ENCODE assay signal across 22 cellular contexts in the genomic region with DNA sequence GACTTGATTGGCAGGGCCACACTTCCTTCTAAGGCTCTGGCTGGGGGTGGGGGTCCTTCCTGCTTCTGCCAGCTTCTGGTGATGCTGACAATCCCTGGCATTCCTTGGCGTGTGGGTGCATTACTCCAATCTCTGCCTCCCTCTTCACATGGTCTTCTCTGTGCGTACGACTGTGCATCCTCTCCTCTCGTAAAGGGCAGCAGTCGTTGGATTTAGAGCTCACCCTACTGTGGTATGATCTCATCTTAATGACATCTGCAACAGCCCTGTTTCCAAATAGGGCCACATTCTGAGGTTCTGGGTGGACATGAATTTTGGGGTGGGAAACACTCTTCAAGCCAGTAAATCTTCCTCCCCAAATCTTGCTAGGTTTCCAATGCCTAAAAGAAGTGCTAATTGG. TPM values are rescaled to one million over a fixed set of nuclear protein-coding genes. Genes with fewer than 3 reads are reported as not detected.
DNase-seq lines count a peak whose midpoint lies in the region; ATAC-seq, FAIRE-seq and TF ChIP-seq lines count a peak whose summit lies in the region.
"Had no signal": no experiment of that assay in that cellular context is flagged by ENCODE, and none has a peak within 500 bp of the region (broad histone marks: within the 10 kb centered on the region; RNA-seq: fewer than 3 reads in every experiment).

No MANE protein-coding gene starts in this region.

- peaks cover 2% of the 10 kb centered on the region for H3K9me3 Mint-ChIP-seq in memory B cell
- peaks cover 9% of the 10 kb centered on the region for H3K9me3 Mint-ChIP-seq in activated CD4-positive, alpha-beta memory T cell treated with anti-CD3 and anti-CD28 coated beads for 36 hours
- H3K9me3 Mint-ChIP-seq: activated CD4-positive, alpha-beta T cell treated with anti-CD3 and anti-CD28 coated beads, Interleukin-2, amount 10 ng/mL, durations not matched to agents 24 days and 14 days had no signal

- intact Hi-C loops in activated CD4-positive, alpha-beta memory T cell treated with anti-CD3 and anti-CD28 coated beads for 36 hours (cut with micrococcal nuclease), result no loop called here

- peaks cover 8% of the 10 kb centered on the region for H3K4me1 ChIP-seq in SJCRH30
- H3K4me1 ChIP-seq: adrenal gland, uterus had no signal

- peaks cover 9% of the 10 kb centered on the region for H3K27me3 Mint-ChIP-seq in memory B cell
- H3K27me3 Mint-ChIP-seq in activated CD4-positive, alpha-beta memory T cell treated with anti-CD3 and anti-CD28 coated beads for 36 hours, result peaks cover 3% of the 10 kb centered on the region

- H3K36me3 ChIP-seq in SJCRH30, result no peaks in the 10 kb centered on the region
- H3K36me3 ChIP-seq: adrenal gland, uterus had no signal

- DNase-seq in AG10803 (ENCODE audit: low read depth) (peak; percentile 43), HS-5 (ENCODE audit: low read depth) (peak; percentile 28), SJCRH30 (peak in 1 of 2 experiments; percentile 17), memory B cell (ENCODE audit: low spot score in 2 of 2) (no peak), frontal cortex (ENCODE audit: low spot score in 2 of 2) (no peak), ACHN (no peak), anterior cingulate cortex (lab: John Stamatoyannopoulos, UW) (no peak)
- no peak for DNase-seq in activated CD4-positive, alpha-beta memory T cell treated with anti-CD3 and anti-CD28 coated beads for 36 hours
- DNase-seq: activated CD4-positive, alpha-beta T cell treated with anti-CD3 and anti-CD28 coated beads, Interleukin-2, amount 10 ng/mL, durations not matched to agents 24 days and 14 days; activated gamma-delta T cell; adrenal gland; caudate nucleus; CD8-positive, alpha-beta memory T cell; erythroblast; GOT3; NCI-H146; T-cell; uterus had no signal

- H3K36me3 Mint-ChIP-seq in memory B cell, result peaks cover 1% of the 10 kb centered on the region
- H3K36me3 Mint-ChIP-seq in activated CD4-positive, alpha-beta memory T cell treated with anti-CD3 and anti-CD28 coated beads for 36 hours, result peaks cover 2% of the 10 kb centered on the region
- H3K36me3 Mint-ChIP-seq: T-cell had no signal

- no peaks in the 10 kb centered on the region for H3K27me3 ChIP-seq in SJCRH30
- H3K27me3 ChIP-seq: adrenal gland, uterus had no signal

- H3K27ac Mint-ChIP-seq in memory B cell, result peak overlapping the region; percentile 28
- H3K27ac Mint-ChIP-seq in activated CD4-positive, alpha-beta memory T cell treated with anti-CD3 and anti-CD28 coated beads for 36 hours, result no peak overlapping the region
- H3K27ac Mint-ChIP-seq: activated CD4-positive, alpha-beta T cell treated with anti-CD3 and anti-CD28 coated beads, Interleukin-2, amount 10 ng/mL, durations not matched to agents 24 days and 14 days; CD8-positive, alpha-beta memory T cell; progenitor cell of endocrine pancreas; T-cell had no signal

- no peak for FAIRE-seq in frontal cortex (lab: Jason Lieb, UNC)
- FAIRE-seq: GM18507 had no signal

- no peak for TF ChIP-seq CTCF in AG10803 (conservative IDR thresholded peaks at IDR 0.05; ENCODE audit: low read length)

- no peak overlapping the region for H3K4me3 Mint-ChIP-seq in memory B cell
- H3K4me3 Mint-ChIP-seq in activated CD4-positive, alpha-beta memory T cell treated with anti-CD3 and anti-CD28 coated beads for 36 hours, result no peak overlapping the region
- H3K4me3 Mint-ChIP-seq: activated CD4-positive, alpha-beta T cell treated with anti-CD3 and anti-CD28 coated beads, Interleukin-2, amount 10 ng/mL, durations not matched to agents 24 days and 14 days; CD8-positive, alpha-beta memory T cell; neural crest cell; T-cell had no signal

- ATAC-seq in memory B cell (ENCODE audit: low read depth), result no peak
- ATAC-seq: left lobe of liver, T-cell had no signal

- H3K4me1 Mint-ChIP-seq in memory B cell, result peaks cover 17% of the 10 kb centered on the region
- no peaks in the 10 kb centered on the region for H3K4me1 Mint-ChIP-seq in activated CD4-positive, alpha-beta memory T cell treated with anti-CD3 and anti-CD28 coated beads for 36 hours (ENCODE audit: low read depth)
- H3K4me1 Mint-ChIP-seq: activated CD4-positive, alpha-beta T cell treated with anti-CD3 and anti-CD28 coated beads, Interleukin-2, amount 10 ng/mL, durations not matched to agents 24 days and 14 days; CD8-positive, alpha-beta memory T cell; T-cell had no signal

- in situ Hi-C loops in ACHN (cut with HindIII; ENCODE audit: low pct_ligation_motif_present, low pct_unique_long_range_greater_than_20kb, low sequenced_read_pairs), result no loop called here

- H3K9me3 ChIP-seq in SJCRH30 (replicated peaks), result no peaks in the 10 kb centered on the region
- H3K9me3 ChIP-seq: adrenal gland had no signal

- POLR2A ChIA-PET in activated CD4-positive, alpha-beta memory T cell treated with anti-CD3 and anti-CD28 coated beads for 36 hours (lab: Charles Lee), result no interaction called here

- CTCF ChIA-PET in activated CD4-positive, alpha-beta memory T cell treated with anti-CD3 and anti-CD28 coated beads for 36 hours (lab: Charles Lee), result no interaction called here

- H3K4me3 ChIP-seq in AG10803 (ENCODE audit: low read length) (no peak overlapping the region), SJCRH30 (no peak overlapping the region)
- H3K4me3 ChIP-seq: adrenal gland, uterus had no signal

- H3K27ac ChIP-seq in SJCRH30, result peak overlapping the region; percentile 37
- H3K27ac ChIP-seq: adrenal gland, uterus had no signal

RNA-seq across cellular contexts. Expression of a gene that starts 36.8 kb away (rescaled TPM):
- 0.14 TPM in 1 of 2 replicates, not detected in the other for total RNA-seq in SJCRH30 (2014; rRNA removed; shearing (Covaris generic))
- not detected for total RNA-seq in activated CD4-positive, alpha-beta memory T cell treated with anti-CD3 and anti-CD28 coated beads for 36 hours
- 1.2 TPM for total RNA-seq in frontal cortex
- total RNA-seq: activated CD4-positive, alpha-beta T cell treated with anti-CD3 and anti-CD28 coated beads, Interleukin-2, amount 10 ng/mL, durations not matched to agents 24 days and 14 days had no signal

Comparison
In these comparisons a context has a peak if more than half of its experiments do, and no peak if none do; other contexts are left out.
1. DNase-seq: peak in AG10803 (single experiment) and HS-5 (single experiment); none in memory B cell (0 of 2), activated CD4-positive, alpha-beta memory T cell treated with anti-CD3 and anti-CD28 coated beads for 36 hours (single experiment), frontal cortex (0 of 2), ACHN (single experiment) and anterior cingulate cortex (0 of 58).